In the genomic region with DNA sequence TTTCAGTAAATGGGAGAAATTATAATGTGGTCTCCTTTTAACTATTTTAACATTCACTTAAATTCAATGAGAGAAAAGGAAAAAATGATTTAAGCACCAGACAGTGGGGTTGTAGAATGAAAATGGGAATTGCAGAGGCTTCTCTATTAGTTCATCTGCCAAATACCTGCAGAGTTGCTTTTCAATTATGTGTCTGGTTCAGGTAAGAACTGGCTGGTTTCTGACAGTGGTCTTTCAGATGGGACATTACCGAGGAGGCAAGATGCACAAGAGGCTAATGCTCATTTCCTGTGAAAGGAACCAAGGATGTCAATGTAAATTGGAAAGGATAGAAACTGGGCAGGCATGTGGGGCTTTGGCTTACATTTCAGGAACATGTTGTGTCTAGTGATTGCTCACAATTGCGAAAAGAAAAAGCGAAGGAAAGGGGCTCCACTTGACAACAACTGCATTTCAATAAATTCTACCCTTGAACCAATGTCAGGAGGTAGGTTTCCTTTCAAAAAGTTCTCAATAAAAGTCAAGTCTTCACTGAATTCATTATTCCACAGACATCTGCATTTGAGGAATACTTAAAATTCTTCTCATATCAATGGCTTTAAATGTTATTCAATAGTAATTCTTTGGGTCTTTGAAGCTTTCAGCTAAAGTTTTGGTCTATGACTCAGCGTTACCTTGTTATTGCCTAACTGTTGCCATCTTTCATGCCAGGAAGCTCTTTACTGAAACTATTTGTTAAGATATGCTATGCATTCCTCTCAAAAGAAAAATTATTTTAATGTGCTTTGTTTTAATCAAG, we compare ENCODE assay signal across 1 cellular context.
TF ChIP-seq lines count a peak whose summit lies in the region.

No MANE protein-coding gene starts in this region.

TF ChIP-seq in K562, 482 proteins besides CTCF, POLR2A, EP300 and RAD21 (continued from another document and continues in another):
- TF ChIP-seq ASH1L (IDR thresholded peaks at IDR 0.05; ENCODE audit: borderline replicate concordance, low read depth, partially characterized antibody), result no peak
- TF ChIP-seq TAF9B (IDR thresholded peaks at IDR 0.05; ENCODE audit: partially characterized antibody), result no peak
- TF ChIP-seq, protein P1, sequence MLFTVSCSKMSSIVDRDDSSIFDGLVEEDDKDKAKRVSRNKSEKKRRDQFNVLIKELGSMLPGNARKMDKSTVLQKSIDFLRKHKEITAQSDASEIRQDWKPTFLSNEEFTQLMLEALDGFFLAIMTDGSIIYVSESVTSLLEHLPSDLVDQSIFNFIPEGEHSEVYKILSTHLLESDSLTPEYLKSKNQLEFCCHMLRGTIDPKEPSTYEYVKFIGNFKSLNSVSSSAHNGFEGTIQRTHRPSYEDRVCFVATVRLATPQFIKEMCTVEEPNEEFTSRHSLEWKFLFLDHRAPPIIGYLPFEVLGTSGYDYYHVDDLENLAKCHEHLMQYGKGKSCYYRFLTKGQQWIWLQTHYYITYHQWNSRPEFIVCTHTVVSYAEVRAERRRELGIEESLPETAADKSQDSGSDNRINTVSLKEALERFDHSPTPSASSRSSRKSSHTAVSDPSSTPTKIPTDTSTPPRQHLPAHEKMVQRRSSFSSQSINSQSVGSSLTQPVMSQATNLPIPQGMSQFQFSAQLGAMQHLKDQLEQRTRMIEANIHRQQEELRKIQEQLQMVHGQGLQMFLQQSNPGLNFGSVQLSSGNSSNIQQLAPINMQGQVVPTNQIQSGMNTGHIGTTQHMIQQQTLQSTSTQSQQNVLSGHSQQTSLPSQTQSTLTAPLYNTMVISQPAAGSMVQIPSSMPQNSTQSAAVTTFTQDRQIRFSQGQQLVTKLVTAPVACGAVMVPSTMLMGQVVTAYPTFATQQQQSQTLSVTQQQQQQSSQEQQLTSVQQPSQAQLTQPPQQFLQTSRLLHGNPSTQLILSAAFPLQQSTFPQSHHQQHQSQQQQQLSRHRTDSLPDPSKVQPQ (CRISPR knock-in tag; IDR thresholded peaks at IDR 0.05; ENCODE audit: borderline replicate concordance), result no peak
- no peak for TF ChIP-seq NCOA2 (IDR thresholded peaks at IDR 0.05; ENCODE audit: partially characterized antibody in 2 of 2)
- TF ChIP-seq TAF7 (tag; IDR thresholded peaks at IDR 0.05), result 0 out of 2 replicates have a peak, but pooled peaks have one; percentile 3
- TF ChIP-seq, protein P2, sequence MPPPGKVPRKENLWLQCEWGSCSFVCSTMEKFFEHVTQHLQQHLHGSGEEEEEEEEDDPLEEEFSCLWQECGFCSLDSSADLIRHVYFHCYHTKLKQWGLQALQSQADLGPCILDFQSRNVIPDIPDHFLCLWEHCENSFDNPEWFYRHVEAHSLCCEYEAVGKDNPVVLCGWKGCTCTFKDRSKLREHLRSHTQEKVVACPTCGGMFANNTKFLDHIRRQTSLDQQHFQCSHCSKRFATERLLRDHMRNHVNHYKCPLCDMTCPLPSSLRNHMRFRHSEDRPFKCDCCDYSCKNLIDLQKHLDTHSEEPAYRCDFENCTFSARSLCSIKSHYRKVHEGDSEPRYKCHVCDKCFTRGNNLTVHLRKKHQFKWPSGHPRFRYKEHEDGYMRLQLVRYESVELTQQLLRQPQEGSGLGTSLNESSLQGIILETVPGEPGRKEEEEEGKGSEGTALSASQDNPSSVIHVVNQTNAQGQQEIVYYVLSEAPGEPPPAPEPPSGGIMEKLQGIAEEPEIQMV (tag; conservative IDR thresholded peaks at IDR 0.05; ENCODE audit: low read depth), result peak; percentile 56
- TF ChIP-seq, protein P3, sequence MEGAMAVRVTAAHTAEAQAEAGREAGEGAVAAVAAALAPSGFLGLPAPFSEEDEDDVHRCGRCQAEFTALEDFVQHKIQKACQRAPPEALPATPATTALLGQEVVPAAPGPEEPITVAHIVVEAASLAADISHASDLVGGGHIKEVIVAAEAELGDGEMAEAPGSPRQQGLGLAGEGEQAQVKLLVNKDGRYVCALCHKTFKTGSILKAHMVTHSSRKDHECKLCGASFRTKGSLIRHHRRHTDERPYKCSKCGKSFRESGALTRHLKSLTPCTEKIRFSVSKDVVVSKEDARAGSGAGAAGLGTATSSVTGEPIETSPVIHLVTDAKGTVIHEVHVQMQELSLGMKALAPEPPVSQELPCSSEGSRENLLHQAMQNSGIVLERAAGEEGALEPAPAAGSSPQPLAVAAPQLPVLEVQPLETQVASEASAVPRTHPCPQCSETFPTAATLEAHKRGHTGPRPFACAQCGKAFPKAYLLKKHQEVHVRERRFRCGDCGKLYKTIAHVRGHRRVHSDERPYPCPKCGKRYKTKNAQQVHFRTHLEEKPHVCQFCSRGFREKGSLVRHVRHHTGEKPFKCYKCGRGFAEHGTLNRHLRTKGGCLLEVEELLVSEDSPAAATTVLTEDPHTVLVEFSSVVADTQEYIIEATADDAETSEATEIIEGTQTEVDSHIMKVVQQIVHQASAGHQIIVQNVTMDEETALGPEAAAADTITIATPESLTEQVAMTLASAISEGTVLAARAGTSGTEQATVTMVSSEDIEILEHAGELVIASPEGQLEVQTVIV (CRISPR knock-in tag; IDR thresholded peaks at IDR 0.05; ENCODE audit: borderline replicate concordance), result peak; percentile 79
- TF ChIP-seq, protein P4, sequence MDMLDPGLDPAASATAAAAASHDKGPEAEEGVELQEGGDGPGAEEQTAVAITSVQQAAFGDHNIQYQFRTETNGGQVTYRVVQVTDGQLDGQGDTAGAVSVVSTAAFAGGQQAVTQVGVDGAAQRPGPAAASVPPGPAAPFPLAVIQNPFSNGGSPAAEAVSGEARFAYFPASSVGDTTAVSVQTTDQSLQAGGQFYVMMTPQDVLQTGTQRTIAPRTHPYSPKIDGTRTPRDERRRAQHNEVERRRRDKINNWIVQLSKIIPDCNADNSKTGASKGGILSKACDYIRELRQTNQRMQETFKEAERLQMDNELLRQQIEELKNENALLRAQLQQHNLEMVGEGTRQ (CRISPR knock-in tag; IDR thresholded peaks at IDR 0.05), result no peak
- no peak for TF ChIP-seq RB1 (IDR thresholded peaks at IDR 0.05; ENCODE audit: low read depth)
- TF ChIP-seq, protein P5, sequence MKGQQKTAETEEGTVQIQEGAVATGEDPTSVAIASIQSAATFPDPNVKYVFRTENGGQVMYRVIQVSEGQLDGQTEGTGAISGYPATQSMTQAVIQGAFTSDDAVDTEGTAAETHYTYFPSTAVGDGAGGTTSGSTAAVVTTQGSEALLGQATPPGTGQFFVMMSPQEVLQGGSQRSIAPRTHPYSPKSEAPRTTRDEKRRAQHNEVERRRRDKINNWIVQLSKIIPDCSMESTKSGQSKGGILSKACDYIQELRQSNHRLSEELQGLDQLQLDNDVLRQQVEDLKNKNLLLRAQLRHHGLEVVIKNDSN (CRISPR knock-in tag; IDR thresholded peaks at IDR 0.05), result no peak
- TF ChIP-seq ZNF316 (IDR thresholded peaks at IDR 0.05), result 0 out of 2 replicates have a peak, but pooled peaks have one; percentile 38
- TF ChIP-seq, protein P6, sequence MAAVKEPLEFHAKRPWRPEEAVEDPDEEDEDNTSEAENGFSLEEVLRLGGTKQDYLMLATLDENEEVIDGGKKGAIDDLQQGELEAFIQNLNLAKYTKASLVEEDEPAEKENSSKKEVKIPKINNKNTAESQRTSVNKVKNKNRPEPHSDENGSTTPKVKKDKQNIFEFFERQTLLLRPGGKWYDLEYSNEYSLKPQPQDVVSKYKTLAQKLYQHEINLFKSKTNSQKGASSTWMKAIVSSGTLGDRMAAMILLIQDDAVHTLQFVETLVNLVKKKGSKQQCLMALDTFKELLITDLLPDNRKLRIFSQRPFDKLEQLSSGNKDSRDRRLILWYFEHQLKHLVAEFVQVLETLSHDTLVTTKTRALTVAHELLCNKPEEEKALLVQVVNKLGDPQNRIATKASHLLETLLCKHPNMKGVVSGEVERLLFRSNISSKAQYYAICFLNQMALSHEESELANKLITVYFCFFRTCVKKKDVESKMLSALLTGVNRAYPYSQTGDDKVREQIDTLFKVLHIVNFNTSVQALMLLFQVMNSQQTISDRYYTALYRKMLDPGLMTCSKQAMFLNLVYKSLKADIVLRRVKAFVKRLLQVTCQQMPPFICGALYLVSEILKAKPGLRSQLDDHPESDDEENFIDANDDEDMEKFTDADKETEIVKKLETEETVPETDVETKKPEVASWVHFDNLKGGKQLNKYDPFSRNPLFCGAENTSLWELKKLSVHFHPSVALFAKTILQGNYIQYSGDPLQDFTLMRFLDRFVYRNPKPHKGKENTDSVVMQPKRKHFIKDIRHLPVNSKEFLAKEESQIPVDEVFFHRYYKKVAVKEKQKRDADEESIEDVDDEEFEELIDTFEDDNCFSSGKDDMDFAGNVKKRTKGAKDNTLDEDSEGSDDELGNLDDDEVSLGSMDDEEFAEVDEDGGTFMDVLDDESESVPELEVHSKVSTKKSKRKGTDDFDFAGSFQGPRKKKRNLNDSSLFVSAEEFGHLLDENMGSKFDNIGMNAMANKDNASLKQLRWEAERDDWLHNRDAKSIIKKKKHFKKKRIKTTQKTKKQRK (IDR thresholded peaks at IDR 0.05; ENCODE audit: borderline replicate concordance, low read depth, low read length), result no peak
- TF ChIP-seq BCL6 (CRISPR knock-in tag; IDR thresholded peaks at IDR 0.05), result 0 out of 2 replicates have a peak, but pooled peaks have one; percentile 19
- 0 out of 2 replicates have a peak, but pooled peaks have one; percentile 53 for TF ChIP-seq HIVEP1 (CRISPR knock-in tag; IDR thresholded peaks at IDR 0.05)
- TF ChIP-seq HNRNPLL (IDR thresholded peaks at IDR 0.05; ENCODE audit: low read depth, low read length, poor library complexity, severe bottlenecking), result no peak
- TF ChIP-seq, protein P7, sequence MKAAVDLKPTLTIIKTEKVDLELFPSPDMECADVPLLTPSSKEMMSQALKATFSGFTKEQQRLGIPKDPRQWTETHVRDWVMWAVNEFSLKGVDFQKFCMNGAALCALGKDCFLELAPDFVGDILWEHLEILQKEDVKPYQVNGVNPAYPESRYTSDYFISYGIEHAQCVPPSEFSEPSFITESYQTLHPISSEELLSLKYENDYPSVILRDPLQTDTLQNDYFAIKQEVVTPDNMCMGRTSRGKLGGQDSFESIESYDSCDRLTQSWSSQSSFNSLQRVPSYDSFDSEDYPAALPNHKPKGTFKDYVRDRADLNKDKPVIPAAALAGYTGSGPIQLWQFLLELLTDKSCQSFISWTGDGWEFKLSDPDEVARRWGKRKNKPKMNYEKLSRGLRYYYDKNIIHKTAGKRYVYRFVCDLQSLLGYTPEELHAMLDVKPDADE (conservative IDR thresholded peaks at IDR 0.05; ENCODE audit: control insufficient read depth, low read depth, low read length), result no peak
- TF ChIP-seq TEAD1 (CRISPR knock-in tag; IDR thresholded peaks at IDR 0.05), result peak in 1 of 2 experiments; percentile 23; a peak in 1 of 4 replicates
- TF ChIP-seq, protein P8, sequence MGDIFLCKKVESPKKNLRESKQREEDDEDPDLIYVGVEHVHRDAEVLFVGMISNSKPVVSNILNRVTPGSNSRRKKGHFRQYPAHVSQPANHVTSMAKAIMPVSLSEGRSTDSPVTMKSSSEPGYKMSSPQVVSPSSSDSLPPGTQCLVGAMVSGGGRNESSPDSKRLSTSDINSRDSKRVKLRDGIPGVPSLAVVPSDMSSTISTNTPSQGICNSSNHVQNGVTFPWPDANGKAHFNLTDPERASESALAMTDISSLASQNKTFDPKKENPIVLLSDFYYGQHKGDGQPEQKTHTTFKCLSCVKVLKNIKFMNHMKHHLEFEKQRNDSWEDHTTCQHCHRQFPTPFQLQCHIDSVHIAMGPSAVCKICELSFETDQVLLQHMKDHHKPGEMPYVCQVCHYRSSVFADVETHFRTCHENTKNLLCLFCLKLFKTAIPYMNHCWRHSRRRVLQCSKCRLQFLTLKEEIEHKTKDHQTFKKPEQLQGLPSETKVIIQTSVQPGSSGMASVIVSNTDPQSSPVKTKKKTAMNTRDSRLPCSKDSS (IDR thresholded peaks at IDR 0.05; ENCODE audit: low read depth, partially characterized antibody), result no peak
- TF ChIP-seq JUN (IDR thresholded peaks at IDR 0.05; ENCODE audit: borderline replicate concordance, low read depth, low read length), result no peak
- no peak for TF ChIP-seq JUN (CRISPR knock-in tag; IDR thresholded peaks at IDR 0.05; ENCODE audit: borderline replicate concordance)
- TF ChIP-seq ZNF76 (CRISPR knock-in tag; IDR thresholded peaks at IDR 0.05; ENCODE audit: borderline replicate concordance), result peak; percentile 9; the same call in 1 of the 2 replicates
- TF ChIP-seq SMARCA4 (IDR thresholded peaks at IDR 0.05), result no peak
- TF ChIP-seq, protein P9, sequence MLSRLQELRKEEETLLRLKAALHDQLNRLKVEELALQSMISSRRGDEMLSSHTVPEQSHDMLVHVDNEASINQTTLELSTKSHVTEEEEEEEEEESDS (CRISPR knock-in tag; IDR thresholded peaks at IDR 0.05), result no peak
- TF ChIP-seq GABPA (tag; conservative IDR thresholded peaks at IDR 0.05; ENCODE audit: low read depth), result peak; percentile 76
- TF ChIP-seq FIP1L1 (IDR thresholded peaks at IDR 0.05; ENCODE audit: low read depth, low read length, poor library complexity, severe bottlenecking), result no peak
- no peak for TF ChIP-seq KDM2B (CRISPR knock-in tag; IDR thresholded peaks at IDR 0.05)
- no peak for TF ChIP-seq ZNF282 (CRISPR knock-in tag; IDR thresholded peaks at IDR 0.05)
- TF ChIP-seq, protein P10, sequence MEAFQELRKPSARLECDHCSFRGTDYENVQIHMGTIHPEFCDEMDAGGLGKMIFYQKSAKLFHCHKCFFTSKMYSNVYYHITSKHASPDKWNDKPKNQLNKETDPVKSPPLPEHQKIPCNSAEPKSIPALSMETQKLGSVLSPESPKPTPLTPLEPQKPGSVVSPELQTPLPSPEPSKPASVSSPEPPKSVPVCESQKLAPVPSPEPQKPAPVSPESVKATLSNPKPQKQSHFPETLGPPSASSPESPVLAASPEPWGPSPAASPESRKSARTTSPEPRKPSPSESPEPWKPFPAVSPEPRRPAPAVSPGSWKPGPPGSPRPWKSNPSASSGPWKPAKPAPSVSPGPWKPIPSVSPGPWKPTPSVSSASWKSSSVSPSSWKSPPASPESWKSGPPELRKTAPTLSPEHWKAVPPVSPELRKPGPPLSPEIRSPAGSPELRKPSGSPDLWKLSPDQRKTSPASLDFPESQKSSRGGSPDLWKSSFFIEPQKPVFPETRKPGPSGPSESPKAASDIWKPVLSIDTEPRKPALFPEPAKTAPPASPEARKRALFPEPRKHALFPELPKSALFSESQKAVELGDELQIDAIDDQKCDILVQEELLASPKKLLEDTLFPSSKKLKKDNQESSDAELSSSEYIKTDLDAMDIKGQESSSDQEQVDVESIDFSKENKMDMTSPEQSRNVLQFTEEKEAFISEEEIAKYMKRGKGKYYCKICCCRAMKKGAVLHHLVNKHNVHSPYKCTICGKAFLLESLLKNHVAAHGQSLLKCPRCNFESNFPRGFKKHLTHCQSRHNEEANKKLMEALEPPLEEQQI (IDR thresholded peaks at IDR 0.05), result no peak
- no peak for TF ChIP-seq SNIP1 (IDR thresholded peaks at IDR 0.05; ENCODE audit: low read depth)
- TF ChIP-seq GABPB2 (CRISPR knock-in tag; conservative IDR thresholded peaks at IDR 0.05), result no peak; the same call in 1 of the 2 replicates
- TF ChIP-seq JUNB (CRISPR knock-in tag; conservative IDR thresholded peaks at IDR 0.05), result no peak
- TF ChIP-seq POLR2G (IDR thresholded peaks at IDR 0.05; ENCODE audit: low read depth, low read length), result no peak
- TF ChIP-seq CHD1 (IDR thresholded peaks at IDR 0.05; ENCODE audit: low read length), result no peak
- TF ChIP-seq ATF1 (CRISPR knock-in tag; IDR thresholded peaks at IDR 0.05), result no peak
- peak; percentile 40; the same call in 1 of the 2 replicates for TF ChIP-seq ATF1 (tag; IDR thresholded peaks at IDR 0.05)
- no peak for TF ChIP-seq PTBP1 (IDR thresholded peaks at IDR 0.05; ENCODE audit: low read depth, low read length)
- TF ChIP-seq CBX8 (IDR thresholded peaks at IDR 0.05; ENCODE audit: borderline replicate concordance, extremely low read depth, low read depth, low read length, poor library complexity, severe bottlenecking), result no peak
- TF ChIP-seq ZNF707 (CRISPR knock-in tag; conservative IDR thresholded peaks at IDR 0.05), result no peak
- TF ChIP-seq KLF1 (tag; IDR thresholded peaks at IDR 0.05), result peak; percentile 33; the same call in 1 of the 2 replicates
- no peak for TF ChIP-seq RBM15 (IDR thresholded peaks at IDR 0.05; ENCODE audit: insufficient read depth, low read length)
- TF ChIP-seq MTA3 (IDR thresholded peaks at IDR 0.05; ENCODE audit: borderline replicate concordance), result no peak
- no peak for TF ChIP-seq ZNF232 (CRISPR knock-in tag; IDR thresholded peaks at IDR 0.05)
- TF ChIP-seq EZH2 (IDR thresholded peaks at IDR 0.05; ENCODE audit: borderline replicate concordance, low read depth, low read length), result no peak
- no peak for TF ChIP-seq NCOA6 (IDR thresholded peaks at IDR 0.05)
